In genomic region chr10:86366033-86366901, GRCh38 we compare ENCODE assay signal across 1 cellular context.
TF ChIP-seq lines count a peak whose summit lies in the region.

Gene GRID1 (minus strand): TSS chr10:86366795.

TF ChIP-seq in HEK293, 187 proteins besides CTCF, POLR2A, EP300 and RAD21 (continued from another document):
- TF ChIP-seq HIC1 (tag by site-specific recombination; IDR thresholded peaks at IDR 0.05) (peak; percentile 3; the same call in 1 of the 2 replicates), ZNF423 (tag by site-specific recombination; IDR thresholded peaks at IDR 0.05) (0 out of 2 replicates have a peak, but pooled peaks have one; percentile 2), ZNF292 (tag by site-specific recombination; IDR thresholded peaks at IDR 0.05; ENCODE audit: borderline replicate concordance, low read depth) (no peak), ZNF114 (tag by site-specific recombination; IDR thresholded peaks at IDR 0.05) (no peak), ZNF169 (tag by site-specific recombination; IDR thresholded peaks at IDR 0.05) (no peak), ZNF473 (tag by site-specific recombination; IDR thresholded peaks at IDR 0.05) (no peak), PBX3 (CRISPR knock-in tag; IDR thresholded peaks at IDR 0.05) (0 out of 2 replicates have a peak, but pooled peaks have one; percentile 26), OVOL3 (tag by site-specific recombination; IDR thresholded peaks at IDR 0.05) (no peak), ZNF335 (tag by site-specific recombination; conservative IDR thresholded peaks at IDR 0.05) (peak; percentile 12; the same call in 1 of the 2 replicates), ZNF140 (tag by site-specific recombination; IDR thresholded peaks at IDR 0.05) (no peak), ZBTB49 (tag by site-specific recombination; IDR thresholded peaks at IDR 0.05; ENCODE audit: low read depth) (no peak), ZNF596 (tag by site-specific recombination; IDR thresholded peaks at IDR 0.05) (0 out of 2 replicates have a peak, but pooled peaks have one; percentile 14), ZBTB10 (tag by site-specific recombination; IDR thresholded peaks at IDR 0.05) (peak; percentile 8; the same call in 1 of the 2 replicates)
